Comparison of ENCODE assay signal across 2 cellular contexts in genomic region chr22:39175127-39176066, GRCh38.
TF ChIP-seq lines count a peak whose summit lies in the region.

No MANE protein-coding gene starts in this region.

TF ChIP-seq in HCT116, 20 proteins besides CTCF, POLR2A, EP300 and RAD21 (continued from another document):
- TF ChIP-seq CBX3 (IDR thresholded peaks at IDR 0.05; ENCODE audit: low read depth) (peak; percentile 55; the same call in 1 of the 2 replicates), MAX (IDR thresholded peaks at IDR 0.05) (peak; percentile 50; the same call in 1 of the 2 replicates)

TF ChIP-seq in K562, 482 proteins besides CTCF, POLR2A, EP300 and RAD21 (continued from another document):
- no peak for TF ChIP-seq DIDO1 (tag; IDR thresholded peaks at IDR 0.05; ENCODE audit: low read depth)
- peak; percentile 13 for TF ChIP-seq FOSL1 (tag; conservative IDR thresholded peaks at IDR 0.05)
- TF ChIP-seq AFF4 (CRISPR knock-in tag; IDR thresholded peaks at IDR 0.05): no peak
- TF ChIP-seq ZNF24 (IDR thresholded peaks at IDR 0.05): no peak
